ENCODE assay signal across 19 cellular contexts in the genomic region with DNA sequence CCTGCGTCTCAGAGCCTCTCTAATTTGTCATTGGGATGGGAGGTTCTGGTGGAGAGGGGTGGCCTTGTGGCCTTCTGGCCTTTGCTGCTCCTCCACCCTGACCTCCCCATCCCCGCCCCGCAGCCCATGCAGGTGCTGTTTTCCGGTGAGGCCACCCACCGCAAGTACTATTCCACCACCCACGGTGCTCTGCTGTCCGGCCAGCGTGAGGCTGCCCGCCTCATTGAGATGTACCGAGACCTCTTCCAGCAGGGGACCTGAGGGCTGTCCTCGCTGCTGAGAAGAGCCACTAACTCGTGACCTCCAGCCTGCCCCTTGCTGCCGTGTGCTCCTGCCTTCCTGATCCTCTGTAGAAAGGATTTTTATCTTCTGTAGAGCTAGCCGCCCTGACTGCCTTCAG. TPM values are rescaled to one million over a fixed set of nuclear protein-coding genes. Genes with fewer than 3 reads are reported as not detected.
"Had no signal": no experiment of that assay in that cellular context is flagged by ENCODE, and none has a peak within 500 bp of the region (broad histone marks: within the 10 kb centered on the region; RNA-seq: fewer than 3 reads in every experiment).

No MANE protein-coding gene starts in this region.

- H3K4me1 Mint-ChIP-seq: activated CD8-positive, alpha-beta memory T cell treated with anti-CD3 and anti-CD28 coated beads, Interleukin-2, amount 10 ng/mL, durations not matched to agents 7 days and 5 days; activated naive CD4-positive, alpha-beta T cell treated with anti-CD3 and anti-CD28 coated beads, Interleukin-2, amount 50 U/mL, for 24 hours had no signal

- H3K9me3 Mint-ChIP-seq: activated CD4-positive, alpha-beta T cell treated with anti-CD3 and anti-CD28 coated beads, Interleukin-2, amount 10 ng/mL, durations not matched to agents 24 days and 14 days; activated CD8-positive, alpha-beta T cell treated with anti-CD3 and anti-CD28 coated beads for 36 hours; activated naive CD4-positive, alpha-beta T cell treated with anti-CD3 and anti-CD28 coated beads, Interleukin-2, amount 50 U/mL, for 24 hours; dendritic cell treated with granulocyte-macrophage colony-stimulating factor and Interleukin-4, amounts not matched to agents 40 ng/mL and 50 ng/mL, for 4 days; naive thymus-derived CD4-positive, alpha-beta T cell had no signal

- H3K27ac Mint-ChIP-seq: activated CD4-positive, alpha-beta T cell treated with anti-CD3 and anti-CD28 coated beads, Interleukin-2, amount 10 ng/mL, durations not matched to agents 24 days and 14 days; activated CD8-positive, alpha-beta memory T cell treated with anti-CD3 and anti-CD28 coated beads, Interleukin-2, amount 10 ng/mL, durations not matched to agents 7 days and 5 days; activated CD8-positive, alpha-beta T cell treated with anti-CD3 and anti-CD28 coated beads for 36 hours; activated naive CD4-positive, alpha-beta T cell treated with anti-CD3 and anti-CD28 coated beads, Interleukin-2, amount 50 U/mL, for 24 hours; dendritic cell treated with granulocyte-macrophage colony-stimulating factor and Interleukin-4, amounts not matched to agents 40 ng/mL and 50 ng/mL, for 4 days; naive thymus-derived CD4-positive, alpha-beta T cell had no signal

- H3K4me1 ChIP-seq: body of pancreas, foreskin keratinocyte, right lobe of liver had no signal

- H3K27me3 Mint-ChIP-seq: activated CD4-positive, alpha-beta T cell treated with anti-CD3 and anti-CD28 coated beads, Interleukin-2, amount 10 ng/mL, durations not matched to agents 24 days and 14 days; activated CD8-positive, alpha-beta memory T cell treated with anti-CD3 and anti-CD28 coated beads, Interleukin-2, amount 10 ng/mL, durations not matched to agents 7 days and 5 days; activated naive CD4-positive, alpha-beta T cell treated with anti-CD3 and anti-CD28 coated beads, Interleukin-2, amount 50 U/mL, for 24 hours; dendritic cell treated with granulocyte-macrophage colony-stimulating factor and Interleukin-4, amounts not matched to agents 40 ng/mL and 50 ng/mL, for 4 days had no signal

- H3K36me3 ChIP-seq: right lobe of liver had no signal

- H3K27me3 ChIP-seq: body of pancreas, foreskin keratinocyte, right lobe of liver had no signal

- H3K4me3 ChIP-seq: body of pancreas, right lobe of liver, smooth muscle cell had no signal

- H3K27ac ChIP-seq: body of pancreas, foreskin keratinocyte, right lobe of liver had no signal

- H3K4me2 ChIP-seq: smooth muscle cell had no signal

- H3K36me3 Mint-ChIP-seq: activated CD8-positive, alpha-beta memory T cell treated with anti-CD3 and anti-CD28 coated beads, Interleukin-2, amount 10 ng/mL, durations not matched to agents 7 days and 5 days; activated naive CD4-positive, alpha-beta T cell treated with anti-CD3 and anti-CD28 coated beads, Interleukin-2, amount 50 U/mL, for 24 hours had no signal

- ATAC-seq: activated CD4-positive, CD25-positive, alpha-beta regulatory T cell treated with anti-CD3 and anti-CD28 coated beads, Interleukin-2, amount 50 U/mL, for 24 hours; activated CD8-positive, alpha-beta memory T cell treated with anti-CD3 and anti-CD28 coated beads, Interleukin-2, amount 10 ng/mL, durations not matched to agents 7 days and 5 days; activated CD8-positive, alpha-beta T cell treated with anti-CD3 and anti-CD28 coated beads for 36 hours; body of pancreas; foreskin keratinocyte; left lobe of liver; naive thymus-derived CD4-positive, alpha-beta T cell had no signal

- H3K9me3 ChIP-seq: body of pancreas, right lobe of liver had no signal

- H3K4me3 Mint-ChIP-seq: activated CD4-positive, alpha-beta T cell treated with anti-CD3 and anti-CD28 coated beads, Interleukin-2, amount 10 ng/mL, durations not matched to agents 24 days and 14 days; activated CD8-positive, alpha-beta memory T cell treated with anti-CD3 and anti-CD28 coated beads, Interleukin-2, amount 10 ng/mL, durations not matched to agents 7 days and 5 days; activated CD8-positive, alpha-beta T cell treated with anti-CD3 and anti-CD28 coated beads for 36 hours; activated naive CD4-positive, alpha-beta T cell treated with anti-CD3 and anti-CD28 coated beads, Interleukin-2, amount 50 U/mL, for 24 hours; dendritic cell treated with granulocyte-macrophage colony-stimulating factor and Interleukin-4, amounts not matched to agents 40 ng/mL and 50 ng/mL, for 4 days; naive thymus-derived CD4-positive, alpha-beta T cell had no signal

- DNase-seq: activated CD4-positive, alpha-beta T cell treated with anti-CD3 and anti-CD28 coated beads, Interleukin-2, amount 10 ng/mL, durations not matched to agents 24 days and 14 days; activated CD8-positive, alpha-beta memory T cell treated with anti-CD3 and anti-CD28 coated beads, Interleukin-2, amount 10 ng/mL, durations not matched to agents 7 days and 5 days; activated CD8-positive, alpha-beta T cell treated with anti-CD3 and anti-CD28 coated beads for 36 hours; activated gamma-delta T cell; activated T-cell treated with anti-CD3 and anti-CD28 coated beads for 4 hours; anterior cingulate cortex; body of pancreas; caudate nucleus; effector CD4-positive, alpha-beta T cell; foreskin keratinocyte; naive thymus-derived CD4-positive, alpha-beta T cell; right lobe of liver; stimulated activated CD4-positive, alpha-beta T cell treated with anti-CD3 and anti-CD28 coated beads, Interleukin-4, amount 100 ng/mL, for 1 hour; stimulated activated naive CD4-positive, alpha-beta T cell treated with Interleukin-2 at 50 U/mL for 16 hours had no signal

RNA-seq across cellular contexts. Expression of gene SMOX, which starts 38.5 kb away (rescaled TPM):
- polyA plus RNA-seq: naive thymus-derived CD4-positive, alpha-beta T cell had no signal
